Comparison of ENCODE assay signal across 29 cellular contexts in genomic region chr11:130620566-130620965, GRCh38.
"Had no signal": no experiment of that assay in that cellular context is flagged by ENCODE, and none has a peak within 500 bp of the region (broad histone marks: within the 10 kb centered on the region; RNA-seq: fewer than 3 reads in every experiment).

No MANE protein-coding gene starts in this region.

- H3K27ac ChIP-seq: colonic mucosa, coronary artery, dorsolateral prefrontal cortex, epithelial cell of prostate, esophagus muscularis mucosa, esophagus squamous epithelium, foreskin keratinocyte, gastrocnemius medialis, gastroesophageal sphincter, heart left ventricle, heart right ventricle had no signal

- ATAC-seq: effector memory CD8-positive, alpha-beta T cell; esophagus mucosa; foreskin keratinocyte; gastrocnemius medialis; gastroesophageal sphincter; heart left ventricle; heart right ventricle had no signal

- FAIRE-seq: colon, endometrium, endothelial cell of umbilical vein, frontal cortex had no signal

- H3K9me3 ChIP-seq: colonic mucosa, esophagus squamous epithelium, gastrocnemius medialis, gastroesophageal sphincter had no signal

- H3K4me1 ChIP-seq: colonic mucosa, foreskin keratinocyte, gastrocnemius medialis had no signal

- H3K4me3 Mint-ChIP-seq: dendritic cell treated with granulocyte-macrophage colony-stimulating factor and Interleukin-4, amounts not matched to agents 40 ng/mL and 50 ng/mL, for 4 days; effector memory CD8-positive, alpha-beta T cell; endodermal cell had no signal

- DNase-seq: colonic mucosa; cortex of kidney; dermis blood vessel endothelial cell; dorsolateral prefrontal cortex; effector CD4-positive, alpha-beta T cell; effector CD8-positive, alpha-beta T cell; effector memory CD4-positive, alpha-beta T cell; effector memory CD8-positive, alpha-beta T cell; endodermal cell; erythroblast; esophagus squamous epithelium; foreskin fibroblast; foreskin keratinocyte; foreskin melanocyte; gastrocnemius medialis; glutamatergic neuron; head of caudate nucleus; heart left ventricle; heart right ventricle had no signal

- H3K36me3 ChIP-seq: colonic mucosa, esophagus muscularis mucosa, esophagus squamous epithelium, gastrocnemius medialis, gastroesophageal sphincter, heart left ventricle, heart right ventricle had no signal

- H3K27me3 ChIP-seq: colonic mucosa, esophagus muscularis mucosa, esophagus squamous epithelium, foreskin keratinocyte, gastrocnemius medialis, gastroesophageal sphincter, heart left ventricle, heart right ventricle had no signal

- H3K4me3 ChIP-seq: colonic mucosa, coronary artery, dorsolateral prefrontal cortex, esophagus muscularis mucosa, esophagus squamous epithelium, gastrocnemius medialis, gastroesophageal sphincter, heart left ventricle, heart right ventricle had no signal

- H3K27ac Mint-ChIP-seq: dendritic cell treated with granulocyte-macrophage colony-stimulating factor and Interleukin-4, amounts not matched to agents 40 ng/mL and 50 ng/mL, for 4 days; effector memory CD8-positive, alpha-beta T cell; endodermal cell had no signal

- H3K9me3 Mint-ChIP-seq: dendritic cell treated with granulocyte-macrophage colony-stimulating factor and Interleukin-4, amounts not matched to agents 40 ng/mL and 50 ng/mL, for 4 days; effector memory CD8-positive, alpha-beta T cell; endodermal cell had no signal
